1 cellular context compared by ENCODE assay signal in the genomic region with DNA sequence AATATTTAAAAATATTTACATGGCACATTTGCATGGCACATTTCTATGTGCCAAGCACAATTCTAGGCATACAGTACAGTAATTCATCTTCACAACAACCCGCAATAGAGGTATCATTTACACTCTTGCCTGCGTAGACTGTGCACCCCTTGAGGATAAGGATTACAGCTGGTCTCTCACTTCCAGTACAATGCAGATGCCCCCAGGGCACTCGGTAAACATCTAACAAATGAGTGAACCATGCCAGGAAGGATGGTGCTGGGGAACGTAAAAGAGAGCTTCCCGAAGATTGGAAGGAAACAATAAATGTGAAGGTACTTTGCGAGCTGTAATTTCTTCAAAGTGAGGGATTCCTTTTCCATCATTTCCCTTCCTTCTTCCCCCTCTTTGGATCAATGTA.
TF ChIP-seq lines count a peak whose summit lies in the region.

No MANE protein-coding gene starts in this region.

TF ChIP-seq in endothelial cell of umbilical vein, 7 proteins besides CTCF, POLR2A, EP300 and RAD21:
- TF ChIP-seq JUN (IDR thresholded peaks at IDR 0.05; ENCODE audit: borderline replicate concordance, insufficient read depth, insufficient read length, low read depth) (no peak), GATA2 (IDR thresholded peaks at IDR 0.05; ENCODE audit: insufficient read depth, insufficient read length, low read depth, low read length) (no peak), MAX (IDR thresholded peaks at IDR 0.05; ENCODE audit: insufficient read depth, insufficient read length) (no peak), POLR2AphosphoS5 (IDR thresholded peaks at IDR 0.05; ENCODE audit: insufficient read depth, low read depth, low read length) (no peak), FOS (IDR thresholded peaks at IDR 0.05; ENCODE audit: borderline replicate concordance, insufficient read depth, low read length) (no peak), MYC (IDR thresholded peaks at IDR 0.05; ENCODE audit: low read depth, low read length) (no peak), EZH2 (IDR thresholded peaks at IDR 0.05; ENCODE audit: borderline replicate concordance, low read depth, low read length, severe bottlenecking) (no peak)
